Comparison of ENCODE assay signal across 20 cellular contexts in genomic region chr2:20692081-20692480, GRCh38. TPM values are rescaled to one million over a fixed set of nuclear protein-coding genes. Genes with fewer than 3 reads are reported as not detected.
DNase-seq lines count a peak whose midpoint lies in the region; ATAC-seq and TF ChIP-seq lines count a peak whose summit lies in the region.
"Had no signal": no experiment of that assay in that cellular context is flagged by ENCODE, and none has a peak within 500 bp of the region (broad histone marks: within the 10 kb centered on the region; RNA-seq: fewer than 3 reads in every experiment).

No MANE protein-coding gene starts in this region.

- no peak overlapping the region for H2AK9ac ChIP-seq in IMR-90 (replicated peaks; ENCODE audit: low read depth, low read length, poor library complexity)

- H3K27me3 Mint-ChIP-seq in nephron progenitor cell (ENCODE audit: low read depth, poor library complexity): no peaks in the 10 kb centered on the region
- H3K27me3 Mint-ChIP-seq in stimulated activated memory B cell treated with anti-CD40 and anti-IgM and Interleukin-4, amounts not matched to agents 10 μg/mL and 1 μg/mL and 100 μg/mL, for 72 hours: no peaks in the 10 kb centered on the region
- H3K27me3 Mint-ChIP-seq: CD4-positive, CD25-positive, alpha-beta regulatory T cell had no signal

- H3K36me3 ChIP-seq in IMR-90 (ENCODE audit: control insufficient read depth, insufficient read depth, low read length): peaks cover 5% of the 10 kb centered on the region; the same call in 1 of the 2 replicates
- H3K36me3 ChIP-seq in esophagus muscularis mucosa: peaks cover 0 to 46% (median 7%) of the 10 kb centered on the region in 4 donors
- H3K36me3 ChIP-seq in mesendoderm (ENCODE audit: control insufficient read depth, insufficient read depth, low read length): no peaks in the 10 kb centered on the region

- H3K56ac ChIP-seq in IMR-90 (ENCODE audit: extremely low read depth, insufficient read depth, low read length) (no peak overlapping the region), mesendoderm (ENCODE audit: low read length) (no peak overlapping the region)

- in situ Hi-C loops in IMR-90 (cut with MboI; ENCODE audit: low sequenced_read_pairs): no loop called here

- H3K36me3 Mint-ChIP-seq in nephron progenitor cell (ENCODE audit: low read depth): peaks cover 30% of the 10 kb centered on the region
- peaks cover 10% of the 10 kb centered on the region for H3K36me3 Mint-ChIP-seq in stimulated activated effector memory CD8-positive, alpha-beta T cell treated with anti-CD3 and anti-CD28 coated beads, Interleukin-12 subunit alpha, Interleukin-12 subunit beta, amount 100 ng/mL, for 72 hours
- peaks cover 46% of the 10 kb centered on the region for H3K36me3 Mint-ChIP-seq in stimulated activated memory B cell treated with anti-CD40 and anti-IgM and Interleukin-4, amounts not matched to agents 10 μg/mL and 1 μg/mL and 100 μg/mL, for 72 hours

- no peak overlapping the region for H4K91ac ChIP-seq in IMR-90 (ENCODE audit: insufficient read depth, low read depth, low read length)

- no peak overlapping the region for H3K9ac ChIP-seq in IMR-90 (ENCODE audit: low read depth, low read length)
- no peak overlapping the region for H3K9ac ChIP-seq in mesendoderm (ENCODE audit: low read length)
- H3K9ac ChIP-seq: GM23248 had no signal

- H3K9me3 ChIP-seq in IMR-90 (ENCODE audit: control insufficient read depth, insufficient read depth, low read length): no peaks in the 10 kb centered on the region
- no peaks in the 10 kb centered on the region for H3K9me3 ChIP-seq in esophagus muscularis mucosa

- no TSS peak for BruUV-seq in IMR-90 (replicated peaks; lab: Mats Ljungman, UMichigan)

- no peak overlapping the region for H3K4me3 Mint-ChIP-seq in nephron progenitor cell
- H3K4me3 Mint-ChIP-seq in stimulated activated effector memory CD8-positive, alpha-beta T cell treated with anti-CD3 and anti-CD28 coated beads, Interleukin-12 subunit alpha, Interleukin-12 subunit beta, amount 100 ng/mL, for 72 hours: no peak overlapping the region
- no peak overlapping the region for H3K4me3 Mint-ChIP-seq in stimulated activated memory B cell treated with anti-CD40 and anti-IgM and Interleukin-4, amounts not matched to agents 10 μg/mL and 1 μg/mL and 100 μg/mL, for 72 hours
- H3K4me3 Mint-ChIP-seq: CD4-positive, CD25-positive, alpha-beta regulatory T cell; CD8-positive, alpha-beta T cell had no signal

- H3K27ac ChIP-seq in IMR-90 (ENCODE audit: insufficient read depth, low read length): no peak overlapping the region
- no peak overlapping the region for H3K27ac ChIP-seq in esophagus muscularis mucosa (replicated peaks in 1 of 4)
- no peak overlapping the region for H3K27ac ChIP-seq in mesendoderm (ENCODE audit: low read depth, low read length)
- H3K27ac ChIP-seq: GM23248 had no signal

- TF ChIP-seq CTCF in IMR-90 (conservative IDR thresholded peaks at IDR 0.05; ENCODE audit: low read depth, low read length) (no peak), esophagus muscularis mucosa (IDR thresholded peaks at IDR 0.05) (no peak), nephron progenitor cell (IDR thresholded peaks at IDR 0.05) (no peak)

- H4K5ac ChIP-seq in IMR-90 (ENCODE audit: low read depth, low read length): no peak overlapping the region
- no peak overlapping the region for H4K5ac ChIP-seq in mesendoderm (ENCODE audit: low read length)

- DNase-seq in IMR-90 (no peak), esophagus muscularis mucosa (ENCODE audit: extremely low spot score) (peak; percentile 47), nephron progenitor cell (no peak), CD1c-positive myeloid dendritic cell (ENCODE audit: extremely low spot score) (no peak), mesendoderm (no peak), medulla oblongata (ENCODE audit: extremely low spot score) (no peak)
- DNase-seq in stimulated activated effector memory CD8-positive, alpha-beta T cell treated with anti-CD3 and anti-CD28 coated beads, Interleukin-12 subunit alpha, Interleukin-12 subunit beta, amount 100 ng/mL, for 72 hours (ENCODE audit: low spot score in 2 of 2): no peak
- DNase-seq: C1 segment of cervical spinal cord; CD4-positive, CD25-positive, alpha-beta regulatory T cell; CD8-positive, alpha-beta T cell; DMS 273 treated with DMSO at 0.1 percent for 48 hours; DMS79; EL; GDM1; GM23248; H7; HCEC 1CT had no signal

- TF ChIP-seq RAD21 in IMR-90 (IDR thresholded peaks at IDR 0.05; ENCODE audit: low read length): no peak

- intact Hi-C loops in IMR-90 (cut with micrococcal nuclease): loop anchor here (5.0 kb wide), 1 partner anchor 60 kb away; no protein-coding TSS in a partner anchor
- intact Hi-C loops in esophagus muscularis mucosa (cut with DNase I): no loop called here

- peaks cover 4% of the 10 kb centered on the region for H3K9me3 Mint-ChIP-seq in nephron progenitor cell
- no peaks in the 10 kb centered on the region for H3K9me3 Mint-ChIP-seq in stimulated activated effector memory CD8-positive, alpha-beta T cell treated with anti-CD3 and anti-CD28 coated beads, Interleukin-12 subunit alpha, Interleukin-12 subunit beta, amount 100 ng/mL, for 72 hours
- H3K9me3 Mint-ChIP-seq in stimulated activated memory B cell treated with anti-CD40 and anti-IgM and Interleukin-4, amounts not matched to agents 10 μg/mL and 1 μg/mL and 100 μg/mL, for 72 hours: no peaks in the 10 kb centered on the region
- H3K9me3 Mint-ChIP-seq: CD4-positive, CD25-positive, alpha-beta regulatory T cell; CD8-positive, alpha-beta T cell had no signal

- WGBS in IMR-90 (ENCODE audit: extremely low coverage in 2 of 2, insufficient read length in 1 of 2), 2 experiments: no CpG with 5 or more reads among the region's 2 CpGs
- WGBS in esophagus muscularis mucosa: 79% methylated on average over 2 of the region's 2 CpGs
- no CpG with 5 or more reads among the region's 2 CpGs for WGBS in mesendoderm (ENCODE audit: extremely low coverage, insufficient coverage, low lambda C conversion rate)

- H3K23ac ChIP-seq in IMR-90 (ENCODE audit: low read depth, low read length) (0 out of 2 replicates have a peak overlapping the region, but pooled peaks have one; percentile 9), mesendoderm (ENCODE audit: low read length) (no peak overlapping the region)

- H2AK5ac ChIP-seq in IMR-90 (ENCODE audit: low read depth, low read length): no peak overlapping the region
- H2AK5ac ChIP-seq in mesendoderm (ENCODE audit: low read length): no peak overlapping the region

- dilution Hi-C loops in IMR-90 (cut with HindIII; ENCODE audit: low sequenced_read_pairs, unreplicated experiment): loop anchor here (25.0 kb wide), 1 partner anchor 245 kb away; no protein-coding TSS in a partner anchor

- POLR2A ChIA-PET in IMR-90 (lab: Charles Lee; ENCODE audit: unreplicated experiment): no interaction called here

- no peak for TF ChIP-seq EP300 in esophagus muscularis mucosa (IDR thresholded peaks at IDR 0.05)

- H3K4me1 ChIP-seq in IMR-90 (ENCODE audit: control insufficient read depth, insufficient read depth, low read length) (0 out of 2 replicates have a peak, but pooled peaks cover 3% of the 10 kb centered on the region), esophagus muscularis mucosa (no peaks in the 10 kb centered on the region), mesendoderm (ENCODE audit: control insufficient read depth, low read depth, low read length) (no peaks in the 10 kb centered on the region)

- no peak for ATAC-seq in IMR-90 (ENCODE audit: low read depth)
- ATAC-seq in stimulated activated effector memory CD8-positive, alpha-beta T cell treated with anti-CD3 and anti-CD28 coated beads, Interleukin-12 subunit alpha, Interleukin-12 subunit beta, amount 100 ng/mL, for 72 hours: no peak
- ATAC-seq in stimulated activated memory B cell treated with anti-CD40 and anti-IgM and Interleukin-4, amounts not matched to agents 10 μg/mL and 1 μg/mL and 100 μg/mL, for 72 hours: no peak
- ATAC-seq: CD8-positive, alpha-beta T cell; GM12878 had no signal

- H3K79me2 ChIP-seq in mesendoderm (ENCODE audit: control insufficient read depth, insufficient read depth, low read length): no peaks in the 10 kb centered on the region

- H3K9me1 ChIP-seq in IMR-90 (ENCODE audit: insufficient read depth, low read length): no peaks in the 10 kb centered on the region; the same call in 1 of the 2 replicates

- no peaks in the 10 kb centered on the region for H3K79me1 ChIP-seq in IMR-90 (ENCODE audit: low read depth in 1 of 2, low read length in 2 of 2)
- H3K79me1 ChIP-seq in mesendoderm (ENCODE audit: low read length): no peaks in the 10 kb centered on the region

- peak overlapping the region; percentile 49 for H3K27ac Mint-ChIP-seq in nephron progenitor cell
- peak overlapping the region; percentile 26 for H3K27ac Mint-ChIP-seq in stimulated activated effector memory CD8-positive, alpha-beta T cell treated with anti-CD3 and anti-CD28 coated beads, Interleukin-12 subunit alpha, Interleukin-12 subunit beta, amount 100 ng/mL, for 72 hours
- no peak overlapping the region for H3K27ac Mint-ChIP-seq in stimulated activated memory B cell treated with anti-CD40 and anti-IgM and Interleukin-4, amounts not matched to agents 10 μg/mL and 1 μg/mL and 100 μg/mL, for 72 hours
- H3K27ac Mint-ChIP-seq: CD4-positive, CD25-positive, alpha-beta regulatory T cell; CD8-positive, alpha-beta T cell had no signal

- H2BK20ac ChIP-seq in IMR-90 (ENCODE audit: low read depth, low read length): no peak overlapping the region

- no peaks in the 10 kb centered on the region for H4K20me1 ChIP-seq in IMR-90 (ENCODE audit: insufficient read depth, low read length)

- CTCF ChIA-PET in IMR-90 (lab: Yijun Ruan, JAX): no interaction called here

- no peak overlapping the region for H4K8ac ChIP-seq in IMR-90 (ENCODE audit: low read depth in 2 of 2, low read length in 2 of 2)
- H4K8ac ChIP-seq in mesendoderm (ENCODE audit: low read depth, low read length): no peak overlapping the region

- H3K18ac ChIP-seq in IMR-90 (ENCODE audit: low read depth, low read length) (no peak overlapping the region), mesendoderm (ENCODE audit: low read length) (no peak overlapping the region)

- no peak overlapping the region for H3K4me3 ChIP-seq in IMR-90 (ENCODE audit: insufficient read depth, low read depth, low read length)
- H3K4me3 ChIP-seq in esophagus muscularis mucosa: no peak overlapping the region
- no peak overlapping the region for H3K4me3 ChIP-seq in mesendoderm (ENCODE audit: low read length)
- H3K4me3 ChIP-seq: GM12878, GM23248 had no signal

- H3K14ac ChIP-seq in IMR-90 (replicated peaks; ENCODE audit: low read depth, low read length): no peak overlapping the region

- H3K27me3 ChIP-seq in IMR-90 (ENCODE audit: control insufficient read depth, insufficient read depth, low read length) (no peaks in the 10 kb centered on the region), esophagus muscularis mucosa (no peaks in the 10 kb centered on the region), mesendoderm (ENCODE audit: insufficient read depth, low read length, poor library complexity) (no peaks in the 10 kb centered on the region)

- H2AFZ ChIP-seq in IMR-90 (replicated peaks; ENCODE audit: low read length, poor library complexity): no peak overlapping the region
- H2AFZ ChIP-seq: GM23248 had no signal

- H3K4ac ChIP-seq in IMR-90 (ENCODE audit: low read depth, low read length): no peak overlapping the region
- no peak overlapping the region for H3K4ac ChIP-seq in mesendoderm (ENCODE audit: low read depth, low read length)

- H2BK120ac ChIP-seq in IMR-90 (ENCODE audit: low read depth, low read length) (no peak overlapping the region), mesendoderm (ENCODE audit: low read depth, low read length) (no peak overlapping the region)

- H3K4me1 Mint-ChIP-seq in nephron progenitor cell: peaks cover 11% of the 10 kb centered on the region
- H3K4me1 Mint-ChIP-seq in stimulated activated effector memory CD8-positive, alpha-beta T cell treated with anti-CD3 and anti-CD28 coated beads, Interleukin-12 subunit alpha, Interleukin-12 subunit beta, amount 100 ng/mL, for 72 hours: no peaks in the 10 kb centered on the region
- H3K4me1 Mint-ChIP-seq in stimulated activated memory B cell treated with anti-CD40 and anti-IgM and Interleukin-4, amounts not matched to agents 10 μg/mL and 1 μg/mL and 100 μg/mL, for 72 hours: peaks cover 32% of the 10 kb centered on the region
- H3K4me1 Mint-ChIP-seq: CD4-positive, CD25-positive, alpha-beta regulatory T cell had no signal

- TF ChIP-seq POLR2A in IMR-90 (IDR thresholded peaks at IDR 0.05; ENCODE audit: low read depth, low read length) (no peak), esophagus muscularis mucosa (IDR thresholded peaks at IDR 0.05; ENCODE audit: low read depth) (no peak)

- H2BK5ac ChIP-seq in IMR-90 (ENCODE audit: low read depth, low read length, poor library complexity, severe bottlenecking): no peak overlapping the region
- H2BK5ac ChIP-seq in mesendoderm (ENCODE audit: low read length): no peak overlapping the region

- H3K4me2 ChIP-seq in IMR-90 (ENCODE audit: low read depth, low read length) (no peak overlapping the region), mesendoderm (ENCODE audit: low read length) (no peak overlapping the region)

- H2BK15ac ChIP-seq in IMR-90 (ENCODE audit: low read depth, low read length) (no peak overlapping the region), mesendoderm (replicated peaks; ENCODE audit: low read depth) (no peak overlapping the region)

RNA-seq across cellular contexts. Expression of gene GDF7, which starts 25.1 kb away (rescaled TPM):
- total RNA-seq in IMR-90 (2012; rRNA removed) (under 0.01 TPM in 2 replicates), esophagus muscularis mucosa (10 to 100 TPM in 1 of 4 donors, 1 to 10 TPM in 3; 2.7 to 10.4 (median 7.4) TPM)
- polyA plus RNA-seq in IMR-90 (2012; rRNA removed): 0.02 TPM in 1 of 2 replicates, not detected in the other
- under 0.01 and 0.01 TPM in 2 replicates for polyA plus RNA-seq in IMR-90 (2012; cell fraction: cytosol; rRNA removed)
- polyA plus RNA-seq in IMR-90 (2012; cell fraction: nucleus; rRNA removed; ENCODE audit: low replicate concordance): 0.03 and 0.10 TPM in 2 replicates
- 0.03 TPM for polyA plus RNA-seq in mesendoderm (2013, experiment 1 of 2)
- 0.01 TPM for polyA plus RNA-seq in mesendoderm (2013, experiment 2 of 2)
- total RNA-seq: A673, GM23248 had no signal

RNA-seq across cellular contexts. Expression of gene HS1BP3, which starts 41.2 kb away (rescaled TPM):
- 9.0 and 10.3 TPM in 2 replicates for total RNA-seq in IMR-90 (2012; rRNA removed)
- 13.6 and 14.8 TPM in 2 replicates for polyA plus RNA-seq in IMR-90 (2012; rRNA removed)
- 12.6 and 13.7 TPM in 2 replicates for polyA plus RNA-seq in IMR-90 (2012; cell fraction: cytosol; rRNA removed)
- polyA plus RNA-seq in IMR-90 (2012; cell fraction: nucleus; rRNA removed; ENCODE audit: low replicate concordance): 34.4 and 38.9 TPM in 2 replicates
- 10 to 100 TPM; 42.6 to 95.6 (median 60.0) TPM for total RNA-seq in esophagus muscularis mucosa
- 4.5 TPM for polyA plus RNA-seq in mesendoderm (2013, experiment 1 of 2)
- polyA plus RNA-seq in mesendoderm (2013, experiment 2 of 2): 5.0 TPM
